6 cellular contexts compared by ENCODE assay signal in genomic region chr11:65539401-65540289, GRCh38. TPM values are rescaled to one million over a fixed set of nuclear protein-coding genes. Genes with fewer than 3 reads are reported as not detected.
A peak's percentile ranks its signal among the peaks of the same experiment; 100 is the strongest.
DNase-seq lines count a peak whose midpoint lies in the region; ATAC-seq and TF ChIP-seq lines count a peak whose summit lies in the region.

No MANE protein-coding gene starts in this region.

- CTCF ChIA-PET in activated CD8-positive, alpha-beta memory T cell treated with anti-CD3 and anti-CD28 coated beads, Interleukin-2, amount 10 ng/mL, durations not matched to agents 7 days and 5 days (lab: Charles Lee) = interaction anchor here (0.6 to 19.4 kb wide), 34 partner anchors 9 to 761 kb away, joined by 3 to 388 read pairs (median 6); partner anchors contain the start of genes EHBP1L1, FAM89B, KCNK7 and LTBP3

- H3K4me3 ChIP-seq in NB4 (ENCODE audit: low read depth, low read length) = peak overlapping the region; percentile 64
- H3K4me3 ChIP-seq in esophagus muscularis mucosa = peak overlapping the region; percentile 56 to 73 (median 58)

- intact Hi-C loops in esophagus muscularis mucosa (cut with DNase I) = loop anchor here (2.0 to 5.0 kb wide), 2 partner anchors 31 to 53 kb away; partner anchors contain the start of gene ZNRD2

- H3K4me1 ChIP-seq in esophagus muscularis mucosa = peaks cover 23 to 36% (median 32%) of the 10 kb centered on the region in 4 donors

- TF ChIP-seq POLR2A in NB4 (IDR thresholded peaks at IDR 0.05; ENCODE audit: extremely low read depth, insufficient read length) (no peak), esophagus muscularis mucosa (IDR thresholded peaks at IDR 0.05; ENCODE audit: low read depth) (no peak)

- 93% methylated on average over 3 of the region's 90 CpGs for WGBS in esophagus muscularis mucosa

- H3K27ac Mint-ChIP-seq in activated CD8-positive, alpha-beta memory T cell treated with anti-CD3 and anti-CD28 coated beads, Interleukin-2, amount 10 ng/mL, durations not matched to agents 7 days and 5 days = no peak overlapping the region

- H3K27ac ChIP-seq in esophagus muscularis mucosa (replicated peaks in 1 of 4) = peak overlapping the region; percentile 86 to 94 (median 88)

- H3K4me3 Mint-ChIP-seq in activated CD8-positive, alpha-beta memory T cell treated with anti-CD3 and anti-CD28 coated beads, Interleukin-2, amount 10 ng/mL, durations not matched to agents 7 days and 5 days = peak overlapping the region; percentile 81

- H3K27me3 ChIP-seq in esophagus muscularis mucosa = no peaks in the 10 kb centered on the region

- no peaks in the 10 kb centered on the region for H3K9me3 ChIP-seq in esophagus muscularis mucosa

- peaks cover 1% of the 10 kb centered on the region for H3K36me3 Mint-ChIP-seq in activated CD8-positive, alpha-beta memory T cell treated with anti-CD3 and anti-CD28 coated beads, Interleukin-2, amount 10 ng/mL, durations not matched to agents 7 days and 5 days

- no peak for TF ChIP-seq CTCF in NB4 (IDR thresholded peaks at IDR 0.05; ENCODE audit: low read depth, low read length)
- TF ChIP-seq CTCF in esophagus muscularis mucosa (IDR thresholded peaks at IDR 0.05) = peak in 1 of 3 experiments; percentile 65

- H3K27me3 Mint-ChIP-seq in activated CD8-positive, alpha-beta memory T cell treated with anti-CD3 and anti-CD28 coated beads, Interleukin-2, amount 10 ng/mL, durations not matched to agents 7 days and 5 days = no peaks in the 10 kb centered on the region

- no peak for TF ChIP-seq EP300 in esophagus muscularis mucosa (IDR thresholded peaks at IDR 0.05)

- peak; percentile 50 for DNase-seq in activated CD8-positive, alpha-beta memory T cell treated with anti-CD3 and anti-CD28 coated beads, Interleukin-2, amount 10 ng/mL, durations not matched to agents 7 days and 5 days
- DNase-seq in activated CD8-positive, alpha-beta memory T cell treated with anti-CD3 and anti-CD28 coated beads for 24 hours = no peak
- DNase-seq in NB4 (ENCODE audit: low read depth) = no peak
- no peak for DNase-seq in esophagus muscularis mucosa (ENCODE audit: extremely low spot score)
- no peak for DNase-seq in stimulated activated naive CD8-positive, alpha-beta T cell treated with anti-CD3 and anti-CD28 coated beads, Interleukin-15, Interleukin-2, amounts not matched to agents 100 U/mL and 50 U/mL, for 24 hours
- no peak for DNase-seq in activated effector memory CD4-positive, alpha-beta T cell treated with anti-CD3 and anti-CD28 coated beads, Interleukin-2, amount 50 U/mL, for 16 hours

- peaks cover 17 to 72% (median 57%) of the 10 kb centered on the region in 4 donors for H3K36me3 ChIP-seq in esophagus muscularis mucosa

- H3K9me3 Mint-ChIP-seq in activated CD8-positive, alpha-beta memory T cell treated with anti-CD3 and anti-CD28 coated beads, Interleukin-2, amount 10 ng/mL, durations not matched to agents 7 days and 5 days (ENCODE audit: low read depth) = no peaks in the 10 kb centered on the region

- peak; percentile 77 for ATAC-seq in activated CD8-positive, alpha-beta memory T cell treated with anti-CD3 and anti-CD28 coated beads, Interleukin-2, amount 10 ng/mL, durations not matched to agents 7 days and 5 days
- ATAC-seq in stimulated activated naive CD8-positive, alpha-beta T cell treated with anti-CD3 and anti-CD28 coated beads, Interleukin-15, Interleukin-2, amounts not matched to agents 100 U/mL and 50 U/mL, for 24 hours = peak; percentile 73

- H3K4me1 Mint-ChIP-seq in activated CD8-positive, alpha-beta memory T cell treated with anti-CD3 and anti-CD28 coated beads, Interleukin-2, amount 10 ng/mL, durations not matched to agents 7 days and 5 days = peaks cover 8% of the 10 kb centered on the region

RNA-seq across cellular contexts. Expression of gene SCYL1, which starts 14.8 kb away (rescaled TPM):
- 10 to 100 TPM; 68.0 to 76.7 TPM for total RNA-seq in activated CD8-positive, alpha-beta memory T cell treated with anti-CD3 and anti-CD28 coated beads, Interleukin-2, amount 10 ng/mL, durations not matched to agents 7 days and 5 days
- 100 to 1,000 TPM in 2 of 4 donors, 10 to 100 TPM in 2; 74.3 to 115 (median 104) TPM for total RNA-seq in esophagus muscularis mucosa

RNA-seq across cellular contexts. Expression of gene LTBP3, which starts 18.5 kb away (rescaled TPM):
- total RNA-seq in activated CD8-positive, alpha-beta memory T cell treated with anti-CD3 and anti-CD28 coated beads, Interleukin-2, amount 10 ng/mL, durations not matched to agents 7 days and 5 days = 10 to 100 TPM; 46.2 to 46.8 TPM
- total RNA-seq in esophagus muscularis mucosa = 100 to 1,000 TPM; 107 to 208 (median 137) TPM

RNA-seq across cellular contexts. Expression of gene ZNRD2, which starts 30.6 kb away (rescaled TPM):
- total RNA-seq in activated CD8-positive, alpha-beta memory T cell treated with anti-CD3 and anti-CD28 coated beads, Interleukin-2, amount 10 ng/mL, durations not matched to agents 7 days and 5 days = 10 to 100 TPM; 42.1 to 45.5 TPM
- total RNA-seq in esophagus muscularis mucosa = 10 to 100 TPM; 43.6 to 77.3 (median 63.3) TPM

RNA-seq across cellular contexts. Expression of gene FAM89B, which starts 32.7 kb away (rescaled TPM):
- 10 to 100 TPM; 36.6 to 54.2 TPM for total RNA-seq in activated CD8-positive, alpha-beta memory T cell treated with anti-CD3 and anti-CD28 coated beads, Interleukin-2, amount 10 ng/mL, durations not matched to agents 7 days and 5 days
- total RNA-seq in esophagus muscularis mucosa = 10 to 100 TPM; 47.9 to 90.4 (median 75.0) TPM

RNA-seq across cellular contexts. Expression of gene EHBP1L1, which starts 36.2 kb away (rescaled TPM):
- 100 to 1,000 TPM; 138 to 140 TPM for total RNA-seq in activated CD8-positive, alpha-beta memory T cell treated with anti-CD3 and anti-CD28 coated beads, Interleukin-2, amount 10 ng/mL, durations not matched to agents 7 days and 5 days
- 100 to 1,000 TPM; 186 to 472 (median 293) TPM for total RNA-seq in esophagus muscularis mucosa
